In the genomic region with DNA sequence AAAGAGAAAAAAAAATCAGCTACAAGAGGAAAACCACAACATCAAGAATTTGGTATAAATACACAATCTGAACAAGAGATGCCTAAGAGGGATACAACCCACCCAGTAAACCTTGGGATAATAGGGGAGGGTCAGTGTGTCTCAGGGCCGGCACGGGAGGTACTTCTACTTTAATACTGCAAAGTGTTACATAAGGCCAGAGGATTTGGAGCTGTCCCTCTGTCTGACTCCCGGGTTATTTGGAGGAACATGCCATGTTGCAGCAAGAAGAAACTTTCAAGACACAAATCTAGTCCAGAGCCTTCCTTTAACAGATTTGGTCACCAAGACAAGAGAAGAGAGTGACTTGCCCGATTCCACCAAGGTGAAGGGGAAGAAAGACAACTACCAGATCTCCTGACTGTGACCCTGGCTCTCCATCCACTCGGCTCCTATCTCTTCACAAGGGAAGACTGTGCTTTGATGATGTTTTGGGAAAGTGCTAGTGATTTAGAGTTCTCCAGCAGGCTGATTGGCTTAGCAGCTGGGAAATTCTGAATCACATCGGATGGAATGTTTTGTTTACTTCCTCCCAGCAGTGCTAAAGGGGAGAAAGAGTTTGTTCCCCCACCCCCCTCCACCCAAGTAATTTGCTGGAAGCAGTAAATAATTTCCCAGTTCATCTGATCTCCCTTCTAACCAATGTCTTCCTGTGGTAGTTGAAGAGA, we compare ENCODE assay signal across 10 cellular contexts. TPM values are rescaled to one million over a fixed set of nuclear protein-coding genes. Genes with fewer than 3 reads are reported as not detected.
A peak's percentile ranks its signal among the peaks of the same experiment; 100 is the strongest.
DNase-seq lines count a peak whose midpoint lies in the region; ATAC-seq and TF ChIP-seq lines count a peak whose summit lies in the region.
"Had no signal": no experiment of that assay in that cellular context is flagged by ENCODE, and none has a peak within 500 bp of the region (broad histone marks: within the 10 kb centered on the region; RNA-seq: fewer than 3 reads in every experiment).

No MANE protein-coding gene starts in this region.

- POLR2A ChIA-PET in RWPE1 (lab: Yijun Ruan, JAX; ENCODE audit: low non-redundant PET) = no interaction called here

- no peaks in the 10 kb centered on the region for H3K4me1 Mint-ChIP-seq in stimulated activated naive CD8-positive, alpha-beta T cell treated with anti-CD3 and anti-CD28 coated beads, Interleukin-15, amount 100 ng/mL, for 72 hours
- H3K4me1 Mint-ChIP-seq in natural killer cell treated with Interleukin-12 subunit alpha and Interleukin-12 subunit beta and Interleukin-15 and Interleukin-18, amount 100 ng/mL, for 72 hours (ENCODE audit: low read depth in 2 of 2) = no peaks in the 10 kb centered on the region

- H3K27me3 Mint-ChIP-seq in stimulated activated naive CD8-positive, alpha-beta T cell treated with anti-CD3 and anti-CD28 coated beads, Interleukin-15, amount 100 ng/mL, for 72 hours = peaks cover 29% of the 10 kb centered on the region
- peaks cover 7 to 33% of the 10 kb centered on the region in 2 donors for H3K27me3 Mint-ChIP-seq in natural killer cell treated with Interleukin-12 subunit alpha and Interleukin-12 subunit beta and Interleukin-15 and Interleukin-18, amount 100 ng/mL, for 72 hours

- no peak overlapping the region for H3K27ac ChIP-seq in RWPE1

- no peaks in the 10 kb centered on the region for H3K36me3 Mint-ChIP-seq in natural killer cell treated with Interleukin-12 subunit alpha and Interleukin-12 subunit beta and Interleukin-15 and Interleukin-18, amount 100 ng/mL, for 72 hours

- CTCF ChIA-PET in RWPE1 (lab: Yijun Ruan, JAX) = no interaction called here

- no peak for TF ChIP-seq CTCF in AG09319 (IDR thresholded peaks at IDR 0.05; ENCODE audit: low read depth, low read length)
- TF ChIP-seq CTCF in RWPE1 (conservative IDR thresholded peaks at IDR 0.05; ENCODE audit: low read depth) = no peak
- no peak for TF ChIP-seq CTCF in fibroblast of mammary gland (conservative IDR thresholded peaks at IDR 0.05; ENCODE audit: control insufficient read depth, insufficient read depth, low read depth, low read length)

- H3K4me3 ChIP-seq in fibroblast of mammary gland (ENCODE audit: control insufficient read depth, low read depth, low read length) = peak overlapping the region; percentile 40

- peaks cover 0 to 3% of the 10 kb centered on the region in 2 donors for H3K9me3 Mint-ChIP-seq in stimulated activated naive CD8-positive, alpha-beta T cell treated with anti-CD3 and anti-CD28 coated beads, Interleukin-15, amount 100 ng/mL, for 72 hours
- no peaks in the 10 kb centered on the region for H3K9me3 Mint-ChIP-seq in natural killer cell treated with Interleukin-12 subunit alpha and Interleukin-12 subunit beta and Interleukin-15 and Interleukin-18, amount 100 ng/mL, for 72 hours

- no peak overlapping the region for H3K27ac Mint-ChIP-seq in stimulated activated naive CD8-positive, alpha-beta T cell treated with anti-CD3 and anti-CD28 coated beads, Interleukin-15, amount 100 ng/mL, for 72 hours
- H3K27ac Mint-ChIP-seq in natural killer cell treated with Interleukin-12 subunit alpha and Interleukin-12 subunit beta and Interleukin-15 and Interleukin-18, amount 100 ng/mL, for 72 hours = no peak overlapping the region

- H3K4me3 Mint-ChIP-seq in stimulated activated naive CD8-positive, alpha-beta T cell treated with anti-CD3 and anti-CD28 coated beads, Interleukin-15, amount 100 ng/mL, for 72 hours = no peak overlapping the region
- H3K4me3 Mint-ChIP-seq in natural killer cell treated with Interleukin-12 subunit alpha and Interleukin-12 subunit beta and Interleukin-15 and Interleukin-18, amount 100 ng/mL, for 72 hours = no peak overlapping the region

- DNase-seq in AG09319 (ENCODE audit: extremely low read depth, low read depth) (peak; percentile 92), RWPE1 (ENCODE audit: low spot score) (peak; percentile 58), fibroblast of mammary gland (ENCODE audit: low read depth) (peak; percentile 94), myocyte (ENCODE audit: low read depth) (peak; percentile 86)
- no peak for DNase-seq in stimulated activated naive CD8-positive, alpha-beta T cell treated with anti-CD3 and anti-CD28 coated beads, Interleukin-15, amount 100 ng/mL, for 72 hours
- DNase-seq in natural killer cell treated with Interleukin-12 subunit alpha and Interleukin-12 subunit beta and Interleukin-15 and Interleukin-18, amount 100 ng/mL, for 72 hours (ENCODE audit: low spot score) = no peak
- DNase-seq: activated CD4-positive, alpha-beta T cell treated with anti-CD3 and anti-CD28 coated beads for 4 hours; NCI-H1092 treated with DMSO at 0.1 percent for 48 hours had no signal

- no peak for ATAC-seq in GM21825 (IDR thresholded peaks at IDR 0.05; ENCODE audit: unreplicated experiment)
- ATAC-seq in HG02885 (IDR thresholded peaks at IDR 0.05; ENCODE audit: poor library complexity, unreplicated experiment) = no peak
- no peak for ATAC-seq in stimulated activated naive CD8-positive, alpha-beta T cell treated with anti-CD3 and anti-CD28 coated beads, Interleukin-15, amount 100 ng/mL, for 72 hours
- no peak for ATAC-seq in natural killer cell treated with Interleukin-12 subunit alpha and Interleukin-12 subunit beta and Interleukin-15 and Interleukin-18, amount 100 ng/mL, for 72 hours

RNA-seq across cellular contexts. Expression of gene SGIP1, which starts 29.3 kb away (rescaled TPM):
- 1.9 and 3.7 TPM in 2 replicates for total RNA-seq in myocyte
- 2.3 TPM for polyA plus RNA-seq in myocyte (2012)
- total RNA-seq in natural killer cell treated with Interleukin-12 subunit alpha and Interleukin-12 subunit beta and Interleukin-15 and Interleukin-18, amount 100 ng/mL, for 72 hours = not detected

Comparison
In these comparisons a context has a peak if more than half of its experiments do, and no peak if none do; other contexts are left out.
1. DNase-seq: peak in AG09319 (single experiment), RWPE1 (single experiment), fibroblast of mammary gland (single experiment) and myocyte (single experiment); none in stimulated activated naive CD8-positive, alpha-beta T cell treated with anti-CD3 and anti-CD28 coated beads, Interleukin-15, amount 100 ng/mL, for 72 hours (0 of 2) and natural killer cell treated with Interleukin-12 subunit alpha and Interleukin-12 subunit beta and Interleukin-15 and Interleukin-18, amount 100 ng/mL, for 72 hours (single experiment).